Comparison of ENCODE assay signal across 19 cellular contexts in genomic region chr20:39328347-39328746, GRCh38.
DNase-seq lines count a peak whose midpoint lies in the region; ATAC-seq and TF ChIP-seq lines count a peak whose summit lies in the region.
"Had no signal": no experiment of that assay in that cellular context is flagged by ENCODE, and none has a peak within 500 bp of the region (broad histone marks: within the 10 kb centered on the region; RNA-seq: fewer than 3 reads in every experiment).

No MANE protein-coding gene starts in this region.

- WGBS in SK-N-SH (ENCODE audit: low lambda C conversion rate), result 29% methylated on average over 4 of the region's 4 CpGs
- WGBS in GM23248 (ENCODE audit: low coverage in 1 of 2, low lambda C conversion rate in 2 of 2, missing lambda C conversion rate in 2 of 2), 2 experiments, result 40 to 54% methylated on average over 4 of the region's 4 CpGs

- no peak for TF ChIP-seq EP300 in SK-N-SH (IDR thresholded peaks at IDR 0.05; ENCODE audit: borderline replicate concordance in 1 of 2, low read depth in 1 of 2, low read length in 1 of 2)

- H3K9ac ChIP-seq in SK-N-SH, result no peak overlapping the region
- H3K9ac ChIP-seq in parathyroid adenoma, result no peak overlapping the region
- no peak overlapping the region for H3K9ac ChIP-seq in GM23248

- H3K27ac ChIP-seq in SK-N-SH (ENCODE audit: low read depth in 2 of 2, low read length in 1 of 2) (no peak overlapping the region), parathyroid adenoma (no peak overlapping the region), GM23248 (no peak overlapping the region)
- H3K27ac ChIP-seq: A549 had no signal

- H3K27me3 ChIP-seq in SK-N-SH (ENCODE audit: insufficient read depth), result no peaks in the 10 kb centered on the region
- no peaks in the 10 kb centered on the region for H3K27me3 ChIP-seq in parathyroid adenoma (ENCODE audit: control insufficient read depth, insufficient read depth, low read length)
- H3K27me3 ChIP-seq in GM23248 (replicated peaks; ENCODE audit: insufficient read depth), result no peaks in the 10 kb centered on the region

- H3F3A ChIP-seq in SK-N-SH (replicated peaks; ENCODE audit: insufficient read depth) (no peaks in the 10 kb centered on the region), GM23248 (ENCODE audit: insufficient read depth) (no peaks in the 10 kb centered on the region)

- CTCF ChIA-PET in SK-N-SH (lab: Yijun Ruan, JAX), result interaction anchor here (1.0 to 1.6 kb wide), 2 partner anchors 28 to 39 kb away, joined by 3 to 4 read pairs; no protein-coding TSS in a partner anchor

- no peaks in the 10 kb centered on the region for H3K4me1 ChIP-seq in SK-N-SH (ENCODE audit: control insufficient read depth in 1 of 2, insufficient read depth in 2 of 2, low read depth in 1 of 2, low read length in 1 of 2)
- peaks cover 7% of the 10 kb centered on the region for H3K4me1 ChIP-seq in parathyroid adenoma
- no peaks in the 10 kb centered on the region for H3K4me1 ChIP-seq in GM23248 (ENCODE audit: insufficient read depth)
- H3K4me1 ChIP-seq: A549, Caco-2, HAP-1 had no signal

- in situ Hi-C loops in GM23248 (cut with MboI), result no loop called here

- TF ChIP-seq RAD21 in SK-N-SH (IDR thresholded peaks at IDR 0.05; ENCODE audit: low read length), result no peak

- H3K79me2 ChIP-seq in SK-N-SH (ENCODE audit: insufficient read depth), result no peaks in the 10 kb centered on the region
- no peaks in the 10 kb centered on the region for H3K79me2 ChIP-seq in parathyroid adenoma
- H3K79me2 ChIP-seq in GM23248 (ENCODE audit: insufficient read depth), result no peaks in the 10 kb centered on the region

- TF ChIP-seq CTCF in SK-N-SH (IDR thresholded peaks at IDR 0.05), result no peak
- no peak for TF ChIP-seq CTCF in parathyroid adenoma (IDR thresholded peaks at IDR 0.05)

- H2AFZ ChIP-seq in SK-N-SH (ENCODE audit: low read depth), result no peak overlapping the region
- H2AFZ ChIP-seq in parathyroid adenoma, result peak overlapping the region; percentile 54
- no peak overlapping the region for H2AFZ ChIP-seq in GM23248

- H3K4me2 ChIP-seq in SK-N-SH, result no peak overlapping the region
- no peak overlapping the region for H3K4me2 ChIP-seq in parathyroid adenoma (ENCODE audit: low read length)
- no peak overlapping the region for H3K4me2 ChIP-seq in GM23248 (ENCODE audit: unreplicated experiment)
- H3K4me2 ChIP-seq: A549 had no signal

- no peak overlapping the region for H3K4me3 ChIP-seq in SK-N-SH (ENCODE audit: low read depth in 2 of 2, low read length in 1 of 2)
- H3K4me3 ChIP-seq in parathyroid adenoma (ENCODE audit: low read depth, low read length), result no peak overlapping the region
- no peak overlapping the region for H3K4me3 ChIP-seq in GM23248
- H3K4me3 ChIP-seq: A549, GM12878, HAP-1 had no signal

- H3K9me3 ChIP-seq in SK-N-SH, result no peaks in the 10 kb centered on the region
- H3K9me3 ChIP-seq in parathyroid adenoma (ENCODE audit: control insufficient read depth, low read length), result no peaks in the 10 kb centered on the region
- H3K9me3 ChIP-seq in GM23248 (ENCODE audit: low read depth), result no peaks in the 10 kb centered on the region
- H3K9me3 ChIP-seq: A549, Caco-2, HAP-1 had no signal

- no peak for DNase-seq in SK-N-SH
- DNase-seq in SK-N-DZ (ENCODE audit: low spot score), result peak; percentile 72
- DNase-seq in NCI-H1694 (lab: John Stamatoyannopoulos, UW), result no peak
- no peak for DNase-seq in GM23248
- DNase-seq: 8988T; C1 segment of cervical spinal cord; Caco-2; CD4-positive, alpha-beta memory T cell; DMS79; EL; GDM1; GOT3; HFFc6 had no signal

- no peaks in the 10 kb centered on the region for H3K36me3 ChIP-seq in SK-N-SH (replicated peaks in 1 of 2; ENCODE audit: control insufficient read depth in 1 of 2, insufficient read depth in 2 of 2, low read length in 1 of 2)
- no peaks in the 10 kb centered on the region for H3K36me3 ChIP-seq in parathyroid adenoma (ENCODE audit: control insufficient read depth, insufficient read depth, low read length)
- H3K36me3 ChIP-seq in GM23248 (ENCODE audit: low read depth), result no peaks in the 10 kb centered on the region
- H3K36me3 ChIP-seq: HAP-1 had no signal

- POLR2A ChIA-PET in SK-N-SH (lab: Yijun Ruan, JAX), result no interaction called here

- no peaks in the 10 kb centered on the region for H4K20me1 ChIP-seq in SK-N-SH (ENCODE audit: insufficient read depth)
- H4K20me1 ChIP-seq in GM23248 (ENCODE audit: insufficient read depth), result no peaks in the 10 kb centered on the region

- ATAC-seq in SK-N-SH treated with all-trans-retinoic acid at 6 μM for 48 hours (no peak), HG03520 (IDR thresholded peaks at IDR 0.05; ENCODE audit: unreplicated experiment) (no peak)
- ATAC-seq: A549, GM12878 had no signal

- H3K9me2 ChIP-seq in SK-N-SH (no peaks in the 10 kb centered on the region), GM23248 (ENCODE audit: insufficient read depth) (no peaks in the 10 kb centered on the region)

TF ChIP-seq in SK-N-SH, 30 proteins besides CTCF, POLR2A, EP300 and RAD21:
- no peak for TF ChIP-seq USF2 (IDR thresholded peaks at IDR 0.05; ENCODE audit: borderline replicate concordance, low read depth, low read length)
- no peak for TF ChIP-seq TAF1 (IDR thresholded peaks at IDR 0.05; ENCODE audit: borderline replicate concordance, low read depth, low read length)
- no peak for TF ChIP-seq MEF2A (IDR thresholded peaks at IDR 0.05; ENCODE audit: borderline replicate concordance, low read depth)
- no peak for TF ChIP-seq JUND (IDR thresholded peaks at IDR 0.05)
- TF ChIP-seq NFIC (IDR thresholded peaks at IDR 0.05; ENCODE audit: borderline replicate concordance), result no peak
- TF ChIP-seq GATA2 (CRISPR knock-in tag; IDR thresholded peaks at IDR 0.05), result peak; percentile 30; the same call in 1 of the 2 replicates

TF ChIP-seq in SK-N-SH treated with all-trans-retinoic acid at 6 μM for 48 hours, 23 proteins besides CTCF, POLR2A, EP300 and RAD21 (continues in another document):
- TF ChIP-seq TOX (CRISPR knock-in tag; IDR thresholded peaks at IDR 0.05; ENCODE audit: borderline replicate concordance), result no peak
- no peak for TF ChIP-seq ESRRG (CRISPR knock-in tag; IDR thresholded peaks at IDR 0.05)
- TF ChIP-seq CREB5 (CRISPR knock-in tag; IDR thresholded peaks at IDR 0.05; ENCODE audit: low read depth), result no peak
- no peak for TF ChIP-seq PATZ1 (CRISPR knock-in tag; IDR thresholded peaks at IDR 0.05; ENCODE audit: borderline replicate concordance)
- TF ChIP-seq RARB (CRISPR knock-in tag; IDR thresholded peaks at IDR 0.05), result no peak
- TF ChIP-seq POU6F1 (CRISPR knock-in tag; IDR thresholded peaks at IDR 0.05; ENCODE audit: borderline replicate concordance, low read depth), result no peak
